ENCODE assay signal across 31 cellular contexts in the genomic region with DNA sequence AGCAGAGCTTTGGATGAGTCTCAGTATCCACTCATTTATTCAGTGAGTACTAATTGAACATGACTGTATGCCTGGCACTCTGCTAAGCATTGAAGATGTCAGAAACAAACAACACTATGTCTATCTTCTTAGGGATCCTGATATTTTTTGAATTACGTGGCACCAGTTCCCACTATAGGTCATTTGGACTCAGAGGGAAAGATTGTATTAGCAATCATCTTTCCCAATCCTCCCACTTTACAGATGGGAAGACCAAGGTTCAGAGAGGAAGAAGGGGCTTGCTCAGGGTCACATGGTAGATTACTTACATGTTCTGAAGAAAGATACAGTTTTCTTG.
"Had no signal": no experiment of that assay in that cellular context is flagged by ENCODE, and none has a peak within 500 bp of the region (broad histone marks: within the 10 kb centered on the region; RNA-seq: fewer than 3 reads in every experiment).

No MANE protein-coding gene starts in this region.

- H3K27me3 ChIP-seq: brain microvascular endothelial cell, Peyer's patch, SJSA1 had no signal

- H3K9me3 ChIP-seq: Peyer's patch, SJSA1, SK-N-SH had no signal

- H3K9ac ChIP-seq: SK-N-SH had no signal

- H3K4me2 ChIP-seq: SK-N-SH had no signal

- DNase-seq: activated CD4-positive, alpha-beta memory T cell treated with anti-CD3 and anti-CD28 coated beads for 36 hours; activated CD4-positive, alpha-beta T cell treated with anti-CD3 and anti-CD28 coated beads for 36 hours; activated CD4-positive, alpha-beta T cell treated with anti-CD3 and anti-CD28 coated beads, Interleukin-2, amount 10 ng/mL, durations not matched to agents 7 days and 5 days; activated CD8-positive, alpha-beta memory T cell treated with anti-CD3 and anti-CD28 coated beads, Interleukin-2, amount 10 ng/mL, durations not matched to agents 7 days and 5 days; activated CD8-positive, alpha-beta memory T cell treated with anti-CD3 and anti-CD28 coated beads, Interleukin-2, amount 50 U/mL, for 48 hours; activated effector memory CD4-positive, alpha-beta T cell treated with anti-CD3 and anti-CD28 coated beads, Interleukin-2, amount 50 U/mL, for 16 hours; activated naive CD4-positive, alpha-beta T cell; activated naive CD4-positive, alpha-beta T cell treated with anti-CD3 and anti-CD28 coated beads, Interleukin-2, amount 50 U/mL, for 16 hours; activated naive CD8-positive, alpha-beta T cell treated with anti-CD3 and anti-CD28 coated beads for 36 hours; activated T-cell treated with anti-CD3 and anti-CD28 coated beads, Interleukin-2, amount 50 U/mL, for 72 hours; amniotic stem cell; aorta; brain microvascular endothelial cell; central memory CD4-positive, alpha-beta T cell; Karpas-422; NCI-H1105 treated with DMSO at 0.1 percent for 48 hours; NCI-H1436; NCI-H1694; NCI-H1930; NCI-H2081 treated with DMSO at 0.1 percent for 48 hours; NCI-H345; NCI-H524 treated with DMSO at 0.1 percent for 48 hours; Peyer's patch; RPMI8226; SHP77 treated with DMSO at 0.1 percent for 48 hours; SK-N-SH had no signal

- FAIRE-seq: TTC549 had no signal

- H3K4me3 ChIP-seq: Peyer's patch, SJSA1 had no signal

- ATAC-seq: activated CD4-positive, alpha-beta T cell treated with anti-CD3 and anti-CD28 coated beads for 36 hours; activated CD4-positive, CD25-positive, alpha-beta regulatory T cell treated with anti-CD3 and anti-CD28 coated beads, Interleukin-2, amount 50 U/mL, for 24 hours; activated CD8-positive, alpha-beta memory T cell treated with anti-CD3 and anti-CD28 coated beads, Interleukin-2, amount 10 ng/mL, durations not matched to agents 7 days and 5 days; activated T-cell treated with anti-CD3 and anti-CD28 coated beads, Interleukin-2, amount 50 U/mL, for 72 hours; activated T-helper 17 cell treated with anti-CD3 and anti-CD28 coated beads, Interleukin-2, amount 50 U/mL, for 72 hours; WTC11 had no signal

- H3K4me1 ChIP-seq: Peyer's patch had no signal

- H3K27ac ChIP-seq: brain microvascular endothelial cell, Peyer's patch, SJSA1 had no signal

- H3K36me3 ChIP-seq: brain microvascular endothelial cell, Peyer's patch, SJSA1 had no signal
